14 cellular contexts compared by ENCODE assay signal in genomic region chr6:32836873-32837272, GRCh38. TPM values are rescaled to one million over a fixed set of nuclear protein-coding genes. Genes with fewer than 3 reads are reported as not detected.
A peak's percentile ranks its signal among the peaks of the same experiment; 100 is the strongest.
DNase-seq lines count a peak whose midpoint lies in the region; ATAC-seq and TF ChIP-seq lines count a peak whose summit lies in the region.
"Had no signal": no experiment of that assay in that cellular context is flagged by ENCODE, and none has a peak within 500 bp of the region (broad histone marks: within the 10 kb centered on the region; RNA-seq: fewer than 3 reads in every experiment).

No MANE protein-coding gene starts in this region.

- TF ChIP-seq CTCF in SU-DHL-6 (IDR thresholded peaks at IDR 0.05; ENCODE audit: insufficient read depth, low read length, poor library complexity, severe bottlenecking), result no peak
- TF ChIP-seq CTCF in right lobe of liver (IDR thresholded peaks at IDR 0.05), result no peak

- no peaks in the 10 kb centered on the region for H3K27me3 Mint-ChIP-seq in stimulated activated naive CD8-positive, alpha-beta T cell treated with anti-CD3 and anti-CD28 coated beads, Interleukin-15, Interleukin-2, amounts not matched to agents 100 ng/mL and 50 ng/mL, for 24 hours

- peak overlapping the region; percentile 73 for H3K9ac ChIP-seq in SU-DHL-6 (ENCODE audit: low read length)

- no peak overlapping the region for H2AFZ ChIP-seq in SU-DHL-6 (ENCODE audit: low read depth, low read length, severe bottlenecking)

- intact Hi-C loops in right lobe of liver (cut with DNase I), result no loop called here

- peak overlapping the region; percentile 67 for H3K4me3 ChIP-seq in SU-DHL-6 (ENCODE audit: insufficient read depth, low read length, poor library complexity, severe bottlenecking)
- H3K4me3 ChIP-seq in right lobe of liver, result no peak overlapping the region

- no peak for DNase-seq in stimulated activated naive CD8-positive, alpha-beta T cell treated with anti-CD3 and anti-CD28 coated beads, Interleukin-15, Interleukin-2, amounts not matched to agents 100 U/mL and 50 U/mL, for 24 hours
- no peak for DNase-seq in epithelial cell of prostate (ENCODE audit: low read depth, low spot score)
- DNase-seq in SHP77 treated with DMSO at 0.1 percent for 48 hours (lab: John Stamatoyannopoulos, UW), result no peak
- no peak for DNase-seq in right lobe of liver
- DNase-seq in SKM-1 (lab: John Stamatoyannopoulos, UW; ENCODE audit: unreplicated experiment), result no peak
- DNase-seq: activated CD4-positive, CD25-positive, alpha-beta regulatory T cell treated with anti-CD3 and anti-CD28 coated beads, Interleukin-2, amount 50 U/mL, for 72 hours; dorsolateral prefrontal cortex; left lung; NCI-H1417 treated with DMSO at 0.1 percent for 48 hours had no signal

- H3K79me2 ChIP-seq in SU-DHL-6 (ENCODE audit: insufficient read depth, low read length), result peaks cover 16% of the 10 kb centered on the region; the same call in 1 of the 2 replicates

- peaks cover 85% of the 10 kb centered on the region for H3K4me1 Mint-ChIP-seq in stimulated activated naive CD8-positive, alpha-beta T cell treated with anti-CD3 and anti-CD28 coated beads, Interleukin-15, Interleukin-2, amounts not matched to agents 100 ng/mL and 50 ng/mL, for 24 hours (ENCODE audit: low read depth)

- H3K9me3 Mint-ChIP-seq in stimulated activated naive CD8-positive, alpha-beta T cell treated with anti-CD3 and anti-CD28 coated beads, Interleukin-15, Interleukin-2, amounts not matched to agents 100 ng/mL and 50 ng/mL, for 24 hours, result no peaks in the 10 kb centered on the region

- H3K27me3 ChIP-seq in SU-DHL-6 (ENCODE audit: low read length), result no peaks in the 10 kb centered on the region
- no peaks in the 10 kb centered on the region for H3K27me3 ChIP-seq in right lobe of liver
- H3K27me3 ChIP-seq: adrenal gland, dorsolateral prefrontal cortex, gastroesophageal sphincter, left lung had no signal

- H3K9me3 ChIP-seq in SU-DHL-6 (ENCODE audit: insufficient read depth, low read length), result no peaks in the 10 kb centered on the region
- no peaks in the 10 kb centered on the region for H3K9me3 ChIP-seq in right lobe of liver
- H3K9me3 ChIP-seq: adrenal gland, gastroesophageal sphincter, left lung had no signal

- TF ChIP-seq POLR2A in right lobe of liver (IDR thresholded peaks at IDR 0.05), result no peak

- peaks cover 6% of the 10 kb centered on the region; the same call in 1 of the 2 replicates for H3K36me3 ChIP-seq in SU-DHL-6 (ENCODE audit: low read length)
- no peaks in the 10 kb centered on the region for H3K36me3 ChIP-seq in right lobe of liver

- H3K36me3 Mint-ChIP-seq in stimulated activated naive CD8-positive, alpha-beta T cell treated with anti-CD3 and anti-CD28 coated beads, Interleukin-15, Interleukin-2, amounts not matched to agents 100 ng/mL and 50 ng/mL, for 24 hours (ENCODE audit: low read depth), result peaks cover 83% of the 10 kb centered on the region

- H3K27ac Mint-ChIP-seq in stimulated activated naive CD8-positive, alpha-beta T cell treated with anti-CD3 and anti-CD28 coated beads, Interleukin-15, Interleukin-2, amounts not matched to agents 100 ng/mL and 50 ng/mL, for 24 hours, result peak overlapping the region; percentile 76

- H3K9me2 ChIP-seq in SU-DHL-6 (replicated peaks; ENCODE audit: insufficient read depth, low read length), result no peaks in the 10 kb centered on the region

- no peaks in the 10 kb centered on the region for H3F3A ChIP-seq in SU-DHL-6 (ENCODE audit: insufficient read depth)

- no peak overlapping the region for H3K27ac ChIP-seq in SU-DHL-6 (ENCODE audit: low read depth, low read length)
- peak overlapping the region; percentile 83 for H3K27ac ChIP-seq in epithelial cell of prostate
- H3K27ac ChIP-seq in right lobe of liver, result no peak overlapping the region

- H3K4me1 ChIP-seq in right lobe of liver, result peaks cover 0 to 18% (median 7%) of the 10 kb centered on the region in 4 donors

- peak overlapping the region; percentile 88 for H3K4me3 Mint-ChIP-seq in stimulated activated naive CD8-positive, alpha-beta T cell treated with anti-CD3 and anti-CD28 coated beads, Interleukin-15, Interleukin-2, amounts not matched to agents 100 ng/mL and 50 ng/mL, for 24 hours

- WGBS in right lobe of liver (ENCODE audit: insufficient coverage, low coverage, low lambda C conversion rate, missing lambda C conversion rate), result 76% methylated on average over 2 of the region's 2 CpGs

- H3K4me2 ChIP-seq in SU-DHL-6 (ENCODE audit: low read depth, low read length, poor library complexity, severe bottlenecking), result peak overlapping the region; percentile 80

- H4K20me1 ChIP-seq in SU-DHL-6 (ENCODE audit: low read depth, low read length), result no peaks in the 10 kb centered on the region

- no peak for ATAC-seq in stimulated activated naive CD8-positive, alpha-beta T cell treated with anti-CD3 and anti-CD28 coated beads, Interleukin-15, Interleukin-2, amounts not matched to agents 100 U/mL and 50 U/mL, for 24 hours
- no peak for ATAC-seq in HG03175 (IDR thresholded peaks at IDR 0.05; ENCODE audit: unreplicated experiment)
- no peak for ATAC-seq in right lobe of liver
- ATAC-seq: gastroesophageal sphincter, left lung had no signal

RNA-seq across cellular contexts. Expression of gene TAP2, which starts 1.7 kb away (rescaled TPM):
- total RNA-seq in right lobe of liver, result 10 to 100 TPM in 4 of 6 experiments, 1 to 10 TPM in 2; 8.8 to 20.2 (median 15.9) TPM

RNA-seq across cellular contexts. Expression of gene PSMB8, which starts 7.0 kb away (rescaled TPM):
- total RNA-seq in right lobe of liver, result 10 to 100 TPM; 34.7 to 66.3 (median 40.5) TPM

RNA-seq across cellular contexts. Expression of gene TAP1, which starts 16.6 kb away (rescaled TPM):
- 10 to 100 TPM in 5 of 6 experiments, 1 to 10 TPM in 1; 7.7 to 24.9 (median 17.8) TPM for total RNA-seq in right lobe of liver

RNA-seq across cellular contexts. Expression of gene PSMB9, which starts 17.1 kb away (rescaled TPM):
- total RNA-seq in right lobe of liver, result 10 to 100 TPM in 5 of 6 experiments, 1 to 10 TPM in 1; 7.1 to 33.2 (median 18.0) TPM

RNA-seq across cellular contexts. Expression of gene HLA-DOB, which starts 20.1 kb away (rescaled TPM):
- total RNA-seq in right lobe of liver, result under 1 TPM in 2 of 6 experiments, not detected in 4; 0.16 to 0.20 TPM
